ENCODE assay signal across 1 cellular context in the genomic region with DNA sequence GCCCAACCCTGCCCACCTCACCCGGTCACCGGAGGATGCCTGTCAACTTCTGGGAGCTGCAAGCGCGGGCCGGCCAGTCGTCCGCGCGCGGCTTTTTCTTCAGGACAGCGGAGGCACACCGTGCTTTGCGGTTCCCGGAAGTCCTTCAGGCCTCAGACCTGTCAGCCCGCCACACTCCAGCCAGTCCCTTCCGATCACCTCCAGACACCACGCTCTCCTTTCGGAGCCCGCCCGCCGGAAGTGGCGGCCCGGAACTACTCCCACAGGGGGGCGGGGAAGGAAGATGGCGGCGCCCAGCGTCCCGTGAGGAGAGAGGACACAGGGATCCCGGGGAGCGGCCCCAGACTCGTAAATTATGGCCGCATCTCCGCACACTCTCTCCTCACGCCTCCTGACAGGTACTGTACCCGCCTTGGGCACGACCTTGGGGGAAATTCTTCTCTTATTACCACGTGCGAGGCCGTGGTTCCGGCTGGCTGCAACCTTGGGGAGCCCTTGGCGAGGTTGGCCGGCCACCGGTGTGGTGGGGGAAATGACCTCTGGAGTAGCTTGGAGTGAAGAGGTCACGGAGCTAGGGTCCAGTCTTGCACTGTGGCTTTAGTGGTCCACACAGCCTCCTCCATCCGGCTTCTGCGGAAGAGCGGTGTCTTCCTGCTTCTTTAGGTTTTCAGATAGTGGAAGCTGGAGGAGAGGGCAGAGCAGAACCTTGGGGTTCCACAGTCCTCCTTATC.
TF ChIP-seq lines count a peak whose summit lies in the region.

A gene (plus strand): TSS at position 254 of the 731 bp plus-strand sequence. CDS start 102 bp downstream, at position 356.

TF ChIP-seq in HepG2, 621 proteins besides CTCF, POLR2A, EP300 and RAD21 (continued from another document and continues in another):
- TF ChIP-seq ZNF484 (CRISPR knock-in tag; IDR thresholded peaks at IDR 0.05; ENCODE audit: borderline replicate concordance, low read depth), result no peak
- no peak for TF ChIP-seq ZNF703 (CRISPR knock-in tag; IDR thresholded peaks at IDR 0.05; ENCODE audit: borderline replicate concordance)
- no peak for TF ChIP-seq ZFP62 (CRISPR knock-in tag; IDR thresholded peaks at IDR 0.05)
- no peak for TF ChIP-seq TEAD3 (CRISPR knock-in tag; optimal IDR thresholded peaks at IDR 0.05; ENCODE audit: borderline replicate concordance)
- TF ChIP-seq FOXJ3 (CRISPR knock-in tag; IDR thresholded peaks at IDR 0.05; ENCODE audit: borderline replicate concordance), result peak; percentile 50; the same call in 1 of the 2 replicates
- TF ChIP-seq NR2F1 (CRISPR knock-in tag; IDR thresholded peaks at IDR 0.05), result peak in 1 of 2 experiments; percentile 28; a peak in 1 of 4 replicates
- TF ChIP-seq KDM2A (CRISPR knock-in tag; IDR thresholded peaks at IDR 0.05; ENCODE audit: borderline replicate concordance, low read depth), result peak; percentile 89
- TF ChIP-seq, protein P1, sequence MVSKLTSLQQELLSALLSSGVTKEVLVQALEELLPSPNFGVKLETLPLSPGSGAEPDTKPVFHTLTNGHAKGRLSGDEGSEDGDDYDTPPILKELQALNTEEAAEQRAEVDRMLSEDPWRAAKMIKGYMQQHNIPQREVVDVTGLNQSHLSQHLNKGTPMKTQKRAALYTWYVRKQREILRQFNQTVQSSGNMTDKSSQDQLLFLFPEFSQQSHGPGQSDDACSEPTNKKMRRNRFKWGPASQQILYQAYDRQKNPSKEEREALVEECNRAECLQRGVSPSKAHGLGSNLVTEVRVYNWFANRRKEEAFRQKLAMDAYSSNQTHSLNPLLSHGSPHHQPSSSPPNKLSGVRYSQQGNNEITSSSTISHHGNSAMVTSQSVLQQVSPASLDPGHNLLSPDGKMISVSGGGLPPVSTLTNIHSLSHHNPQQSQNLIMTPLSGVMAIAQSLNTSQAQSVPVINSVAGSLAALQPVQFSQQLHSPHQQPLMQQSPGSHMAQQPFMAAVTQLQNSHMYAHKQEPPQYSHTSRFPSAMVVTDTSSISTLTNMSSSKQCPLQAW (CRISPR knock-in tag; IDR thresholded peaks at IDR 0.05), result peak; percentile 83
- TF ChIP-seq MIER2 (CRISPR knock-in tag; IDR thresholded peaks at IDR 0.05), result no peak
- no peak for TF ChIP-seq ZNF207 (IDR thresholded peaks at IDR 0.05; ENCODE audit: borderline replicate concordance)
- TF ChIP-seq NFE2 (CRISPR knock-in tag; IDR thresholded peaks at IDR 0.05), result no peak
- peak; percentile 90 for TF ChIP-seq SATB2 (CRISPR knock-in tag; IDR thresholded peaks at IDR 0.05)
- TF ChIP-seq MAF1 (CRISPR knock-in tag; IDR thresholded peaks at IDR 0.05; ENCODE audit: borderline replicate concordance), result no peak
- peak; percentile 80; the same call in 1 of the 2 replicates for TF ChIP-seq HIVEP1 (CRISPR knock-in tag; IDR thresholded peaks at IDR 0.05)
- TF ChIP-seq ATM (IDR thresholded peaks at IDR 0.05; ENCODE audit: borderline replicate concordance), result no peak
- peak; percentile 88 for TF ChIP-seq KDM5B (CRISPR knock-in tag; IDR thresholded peaks at IDR 0.05; ENCODE audit: borderline replicate concordance)
- TF ChIP-seq, protein P2, sequence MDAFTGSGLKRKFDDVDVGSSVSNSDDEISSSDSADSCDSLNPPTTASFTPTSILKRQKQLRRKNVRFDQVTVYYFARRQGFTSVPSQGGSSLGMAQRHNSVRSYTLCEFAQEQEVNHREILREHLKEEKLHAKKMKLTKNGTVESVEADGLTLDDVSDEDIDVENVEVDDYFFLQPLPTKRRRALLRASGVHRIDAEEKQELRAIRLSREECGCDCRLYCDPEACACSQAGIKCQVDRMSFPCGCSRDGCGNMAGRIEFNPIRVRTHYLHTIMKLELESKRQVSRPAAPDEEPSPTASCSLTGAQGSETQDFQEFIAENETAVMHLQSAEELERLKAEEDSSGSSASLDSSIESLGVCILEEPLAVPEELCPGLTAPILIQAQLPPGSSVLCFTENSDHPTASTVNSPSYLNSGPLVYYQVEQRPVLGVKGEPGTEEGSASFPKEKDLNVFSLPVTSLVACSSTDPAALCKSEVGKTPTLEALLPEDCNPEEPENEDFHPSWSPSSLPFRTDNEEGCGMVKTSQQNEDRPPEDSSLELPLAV (CRISPR knock-in tag; conservative IDR thresholded peaks at IDR 0.05; ENCODE audit: low read depth), result no peak
- TF ChIP-seq, protein P3, sequence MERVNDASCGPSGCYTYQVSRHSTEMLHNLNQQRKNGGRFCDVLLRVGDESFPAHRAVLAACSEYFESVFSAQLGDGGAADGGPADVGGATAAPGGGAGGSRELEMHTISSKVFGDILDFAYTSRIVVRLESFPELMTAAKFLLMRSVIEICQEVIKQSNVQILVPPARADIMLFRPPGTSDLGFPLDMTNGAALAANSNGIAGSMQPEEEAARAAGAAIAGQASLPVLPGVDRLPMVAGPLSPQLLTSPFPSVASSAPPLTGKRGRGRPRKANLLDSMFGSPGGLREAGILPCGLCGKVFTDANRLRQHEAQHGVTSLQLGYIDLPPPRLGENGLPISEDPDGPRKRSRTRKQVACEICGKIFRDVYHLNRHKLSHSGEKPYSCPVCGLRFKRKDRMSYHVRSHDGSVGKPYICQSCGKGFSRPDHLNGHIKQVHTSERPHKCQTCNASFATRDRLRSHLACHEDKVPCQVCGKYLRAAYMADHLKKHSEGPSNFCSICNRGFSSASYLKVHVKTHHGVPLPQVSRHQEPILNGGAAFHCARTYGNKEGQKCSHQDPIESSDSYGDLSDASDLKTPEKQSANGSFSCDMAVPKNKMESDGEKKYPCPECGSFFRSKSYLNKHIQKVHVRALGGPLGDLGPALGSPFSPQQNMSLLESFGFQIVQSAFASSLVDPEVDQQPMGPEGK (CRISPR knock-in tag; IDR thresholded peaks at IDR 0.05), result no peak; the same call in none of the 2 replicates
- TF ChIP-seq SRSF1 (optimal IDR thresholded peaks at IDR 0.05; ENCODE audit: low read depth, low read length), result no peak
- TF ChIP-seq EEA1 (CRISPR knock-in tag; IDR thresholded peaks at IDR 0.05; ENCODE audit: borderline replicate concordance), result peak; percentile 91; the same call in 1 of the 2 replicates
- TF ChIP-seq ZFP41 (CRISPR knock-in tag; IDR thresholded peaks at IDR 0.05; ENCODE audit: borderline replicate concordance), result no peak; the same call in 1 of the 2 replicates
- TF ChIP-seq ZNF598 (CRISPR knock-in tag; IDR thresholded peaks at IDR 0.05; ENCODE audit: borderline replicate concordance), result peak; percentile 87; the same call in 1 of the 2 replicates
- peak; percentile 79; the same call in 1 of the 2 replicates for TF ChIP-seq SAFB2 (CRISPR knock-in tag; IDR thresholded peaks at IDR 0.05; ENCODE audit: borderline replicate concordance, low read depth)
- TF ChIP-seq JUN (CRISPR knock-in tag; IDR thresholded peaks at IDR 0.05), result no peak
- peak; percentile 65 for TF ChIP-seq CBX5 (CRISPR knock-in tag; IDR thresholded peaks at IDR 0.05; ENCODE audit: borderline replicate concordance)
- no peak for TF ChIP-seq CCAR2 (optimal IDR thresholded peaks at IDR 0.05; ENCODE audit: low read depth, low read length)
- no peak for TF ChIP-seq ZNF296 (CRISPR knock-in tag; conservative IDR thresholded peaks at IDR 0.05)
- TF ChIP-seq, protein P4, sequence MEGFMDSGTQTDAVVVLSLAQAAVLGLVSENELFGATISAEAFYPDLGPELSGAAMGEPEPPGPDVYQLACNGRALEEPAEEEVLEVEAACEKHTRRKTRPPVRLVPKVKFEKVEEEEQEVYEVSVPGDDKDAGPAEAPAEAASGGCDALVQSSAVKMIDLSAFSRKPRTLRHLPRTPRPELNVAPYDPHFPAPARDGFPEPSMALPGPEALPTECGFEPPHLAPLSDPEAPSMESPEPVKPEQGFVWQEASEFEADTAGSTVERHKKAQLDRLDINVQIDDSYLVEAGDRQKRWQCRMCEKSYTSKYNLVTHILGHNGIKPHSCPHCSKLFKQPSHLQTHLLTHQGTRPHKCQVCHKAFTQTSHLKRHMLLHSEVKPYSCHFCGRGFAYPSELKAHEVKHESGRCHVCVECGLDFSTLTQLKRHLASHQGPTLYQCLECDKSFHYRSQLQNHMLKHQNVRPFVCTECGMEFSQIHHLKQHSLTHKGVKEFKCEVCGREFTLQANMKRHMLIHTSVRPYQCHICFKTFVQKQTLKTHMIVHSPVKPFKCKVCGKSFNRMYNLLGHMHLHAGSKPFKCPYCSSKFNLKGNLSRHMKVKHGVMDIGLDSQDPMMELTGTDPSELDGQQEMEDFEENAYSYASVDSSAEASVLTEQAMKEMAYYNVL (CRISPR knock-in tag; IDR thresholded peaks at IDR 0.05; ENCODE audit: borderline replicate concordance), result no peak
- no peak; the same call in 1 of the 2 replicates for TF ChIP-seq MEIS2 (CRISPR knock-in tag; IDR thresholded peaks at IDR 0.05)
- no peak for TF ChIP-seq ZFP36 (IDR thresholded peaks at IDR 0.05; ENCODE audit: borderline replicate concordance, low read depth, low read length, partially characterized antibody)
- TF ChIP-seq SIN3B (IDR thresholded peaks at IDR 0.05; ENCODE audit: low read length), result peak; percentile 84
- TF ChIP-seq, protein P5, sequence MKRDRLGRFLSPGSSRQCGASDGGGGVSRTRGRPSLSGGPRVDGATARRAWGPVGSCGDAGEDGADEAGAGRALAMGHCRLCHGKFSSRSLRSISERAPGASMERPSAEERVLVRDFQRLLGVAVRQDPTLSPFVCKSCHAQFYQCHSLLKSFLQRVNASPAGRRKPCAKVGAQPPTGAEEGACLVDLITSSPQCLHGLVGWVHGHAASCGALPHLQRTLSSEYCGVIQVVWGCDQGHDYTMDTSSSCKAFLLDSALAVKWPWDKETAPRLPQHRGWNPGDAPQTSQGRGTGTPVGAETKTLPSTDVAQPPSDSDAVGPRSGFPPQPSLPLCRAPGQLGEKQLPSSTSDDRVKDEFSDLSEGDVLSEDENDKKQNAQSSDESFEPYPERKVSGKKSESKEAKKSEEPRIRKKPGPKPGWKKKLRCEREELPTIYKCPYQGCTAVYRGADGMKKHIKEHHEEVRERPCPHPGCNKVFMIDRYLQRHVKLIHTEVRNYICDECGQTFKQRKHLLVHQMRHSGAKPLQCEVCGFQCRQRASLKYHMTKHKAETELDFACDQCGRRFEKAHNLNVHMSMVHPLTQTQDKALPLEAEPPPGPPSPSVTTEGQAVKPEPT (CRISPR knock-in tag; IDR thresholded peaks at IDR 0.05; ENCODE audit: low read depth), result no peak
- TF ChIP-seq BRCA1 (CRISPR knock-in tag; IDR thresholded peaks at IDR 0.05), result no peak
- TF ChIP-seq ZNF331 (CRISPR knock-in tag; IDR thresholded peaks at IDR 0.05), result no peak
- no peak for TF ChIP-seq ZEB1 (IDR thresholded peaks at IDR 0.05; ENCODE audit: insufficient replicate concordance, low read depth)
- no peak for TF ChIP-seq ZNF30 (CRISPR knock-in tag; IDR thresholded peaks at IDR 0.05)
- TF ChIP-seq, protein P6, sequence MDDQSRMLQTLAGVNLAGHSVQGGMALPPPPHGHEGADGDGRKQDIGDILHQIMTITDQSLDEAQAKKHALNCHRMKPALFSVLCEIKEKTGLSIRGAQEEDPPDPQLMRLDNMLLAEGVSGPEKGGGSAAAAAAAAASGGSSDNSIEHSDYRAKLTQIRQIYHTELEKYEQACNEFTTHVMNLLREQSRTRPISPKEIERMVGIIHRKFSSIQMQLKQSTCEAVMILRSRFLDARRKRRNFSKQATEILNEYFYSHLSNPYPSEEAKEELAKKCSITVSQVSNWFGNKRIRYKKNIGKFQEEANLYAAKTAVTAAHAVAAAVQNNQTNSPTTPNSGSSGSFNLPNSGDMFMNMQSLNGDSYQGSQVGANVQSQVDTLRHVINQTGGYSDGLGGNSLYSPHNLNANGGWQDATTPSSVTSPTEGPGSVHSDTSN (CRISPR knock-in tag; IDR thresholded peaks at IDR 0.05; ENCODE audit: borderline replicate concordance), result no peak
- no peak for TF ChIP-seq ZIK1 (CRISPR knock-in tag; IDR thresholded peaks at IDR 0.05; ENCODE audit: borderline replicate concordance, low read depth)
- TF ChIP-seq SMARCE1 (IDR thresholded peaks at IDR 0.05; ENCODE audit: borderline replicate concordance), result no peak
- TF ChIP-seq HMG20B (CRISPR knock-in tag; conservative IDR thresholded peaks at IDR 0.05), result no peak
- no peak for TF ChIP-seq FOSL1 (CRISPR knock-in tag; IDR thresholded peaks at IDR 0.05; ENCODE audit: borderline replicate concordance)
- no peak for TF ChIP-seq U2AF1 (optimal IDR thresholded peaks at IDR 0.05; ENCODE audit: low read depth, low read length)
- TF ChIP-seq ZBTB3 (CRISPR knock-in tag; IDR thresholded peaks at IDR 0.05; ENCODE audit: borderline replicate concordance, low read depth), result no peak
- no peak for TF ChIP-seq FOXM1 (CRISPR knock-in tag; IDR thresholded peaks at IDR 0.05)
- no peak for TF ChIP-seq ZNF672 (CRISPR knock-in tag; IDR thresholded peaks at IDR 0.05)
- TF ChIP-seq, protein P7, sequence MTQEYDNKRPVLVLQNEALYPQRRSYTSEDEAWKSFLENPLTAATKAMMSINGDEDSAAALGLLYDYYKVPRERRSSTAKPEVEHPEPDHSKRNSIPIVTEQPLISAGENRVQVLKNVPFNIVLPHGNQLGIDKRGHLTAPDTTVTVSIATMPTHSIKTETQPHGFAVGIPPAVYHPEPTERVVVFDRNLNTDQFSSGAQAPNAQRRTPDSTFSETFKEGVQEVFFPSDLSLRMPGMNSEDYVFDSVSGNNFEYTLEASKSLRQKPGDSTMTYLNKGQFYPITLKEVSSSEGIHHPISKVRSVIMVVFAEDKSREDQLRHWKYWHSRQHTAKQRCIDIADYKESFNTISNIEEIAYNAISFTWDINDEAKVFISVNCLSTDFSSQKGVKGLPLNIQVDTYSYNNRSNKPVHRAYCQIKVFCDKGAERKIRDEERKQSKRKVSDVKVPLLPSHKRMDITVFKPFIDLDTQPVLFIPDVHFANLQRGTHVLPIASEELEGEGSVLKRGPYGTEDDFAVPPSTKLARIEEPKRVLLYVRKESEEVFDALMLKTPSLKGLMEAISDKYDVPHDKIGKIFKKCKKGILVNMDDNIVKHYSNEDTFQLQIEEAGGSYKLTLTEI (CRISPR knock-in tag; conservative IDR thresholded peaks at IDR 0.05), result no peak
- no peak for TF ChIP-seq ZBTB8A (CRISPR knock-in tag; IDR thresholded peaks at IDR 0.05; ENCODE audit: borderline replicate concordance, low read depth)
- no peak for TF ChIP-seq ZZZ3 (CRISPR knock-in tag; IDR thresholded peaks at IDR 0.05; ENCODE audit: borderline replicate concordance)
- peak; percentile 58 for TF ChIP-seq ZSCAN9 (CRISPR knock-in tag; IDR thresholded peaks at IDR 0.05; ENCODE audit: borderline replicate concordance)
- TF ChIP-seq RBAK (CRISPR knock-in tag; IDR thresholded peaks at IDR 0.05), result no peak
- TF ChIP-seq KDM4B (CRISPR knock-in tag; IDR thresholded peaks at IDR 0.05), result peak; percentile 43
- no peak for TF ChIP-seq SNAI1 (CRISPR knock-in tag; IDR thresholded peaks at IDR 0.05; ENCODE audit: borderline replicate concordance)
- TF ChIP-seq ESRRA (CRISPR knock-in tag; IDR thresholded peaks at IDR 0.05; ENCODE audit: low read depth), result peak; percentile 89; the same call in 1 of the 2 replicates
- no peak for TF ChIP-seq ZNF75D (CRISPR knock-in tag; IDR thresholded peaks at IDR 0.05; ENCODE audit: borderline replicate concordance)
- TF ChIP-seq ZNF282 (IDR thresholded peaks at IDR 0.05; ENCODE audit: partially characterized antibody), result no peak
- peak; percentile 81 for TF ChIP-seq ZSCAN31 (CRISPR knock-in tag; IDR thresholded peaks at IDR 0.05; ENCODE audit: low read depth)
- TF ChIP-seq ZNF615 (CRISPR knock-in tag; IDR thresholded peaks at IDR 0.05; ENCODE audit: borderline replicate concordance), result 0 out of 2 replicates have a peak, but pooled peaks have one; percentile 80
- no peak for TF ChIP-seq ZNF12 (CRISPR knock-in tag; IDR thresholded peaks at IDR 0.05)
- TF ChIP-seq ZFY (CRISPR knock-in tag; IDR thresholded peaks at IDR 0.05), result peak; percentile 80; the same call in 1 of the 2 replicates
- TF ChIP-seq MTF2 (CRISPR knock-in tag; IDR thresholded peaks at IDR 0.05; ENCODE audit: borderline replicate concordance), result no peak
- no peak for TF ChIP-seq HOXA7 (CRISPR knock-in tag; IDR thresholded peaks at IDR 0.05)
- no peak for TF ChIP-seq ZNF343 (CRISPR knock-in tag; IDR thresholded peaks at IDR 0.05)
